Comparison of ENCODE assay signal across 11 cellular contexts in genomic region chr11:117202386-117203068, GRCh38. TPM values are rescaled to one million over a fixed set of nuclear protein-coding genes. Genes with fewer than 3 reads are reported as not detected.
DNase-seq lines count a peak whose midpoint lies in the region; ATAC-seq and TF ChIP-seq lines count a peak whose summit lies in the region.
"Had no signal": no experiment of that assay in that cellular context is flagged by ENCODE, and none has a peak within 500 bp of the region (broad histone marks: within the 10 kb centered on the region; RNA-seq: fewer than 3 reads in every experiment).

No MANE protein-coding gene starts in this region.

- peaks cover 75% of the 10 kb centered on the region for H3K79me2 ChIP-seq in GM23248 (ENCODE audit: insufficient read depth)

- H3F3A ChIP-seq in GM23248 (ENCODE audit: insufficient read depth), result peaks cover 52% of the 10 kb centered on the region

- peak overlapping the region; percentile 15 for H3K27ac Mint-ChIP-seq in stimulated activated naive B cell treated with anti-CD40 and anti-IgM and Interleukin-4, amounts not matched to agents 10 μg/mL and 1 μg/mL and 100 μg/mL, for 72 hours

- peak overlapping the region; percentile 78 for H3K4me2 ChIP-seq in GM23248 (ENCODE audit: unreplicated experiment)
- H3K4me2 ChIP-seq: KMS-11 had no signal

- TF ChIP-seq CTCF in body of pancreas (IDR thresholded peaks at IDR 0.05), result no peak
- no peak for TF ChIP-seq CTCF in lung (IDR thresholded peaks at IDR 0.05; ENCODE audit: control extremely low read depth, extremely low read depth)

- WGBS in GM23248 (ENCODE audit: low coverage in 1 of 2, low lambda C conversion rate in 2 of 2, missing lambda C conversion rate in 2 of 2), 2 experiments, result 77 to 80% methylated on average over 7 of the region's 7 CpGs
- WGBS in body of pancreas, 2 donors, result 86 to 87% methylated on average over 5 to 7 of the region's 7 CpGs
- 90% methylated on average over 7 of the region's 7 CpGs for WGBS in lung, 2 donors

- H3K9me2 ChIP-seq in GM23248 (ENCODE audit: insufficient read depth), result no peaks in the 10 kb centered on the region

- H2AFZ ChIP-seq in GM23248, result no peak overlapping the region

- H4K20me1 ChIP-seq in GM23248 (ENCODE audit: insufficient read depth), result 0 out of 2 replicates have a peak, but pooled peaks cover 2% of the 10 kb centered on the region

- in situ Hi-C loops in GM23248 (cut with MboI), result no loop called here

- no peaks in the 10 kb centered on the region for H3K9me3 Mint-ChIP-seq in stimulated activated naive B cell treated with anti-CD40 and anti-IgM and Interleukin-4, amounts not matched to agents 10 μg/mL and 1 μg/mL and 100 μg/mL, for 72 hours

- peak overlapping the region; percentile 79 for H3K9ac ChIP-seq in GM23248
- H3K9ac ChIP-seq: KMS-11 had no signal

- TF ChIP-seq POLR2A in body of pancreas (IDR thresholded peaks at IDR 0.05), result no peak

- H3K27me3 ChIP-seq in GM23248 (replicated peaks; ENCODE audit: insufficient read depth) (no peaks in the 10 kb centered on the region), body of pancreas (no peaks in the 10 kb centered on the region), lung (ENCODE audit: control insufficient read depth, insufficient read depth) (no peaks in the 10 kb centered on the region)

- H3K27ac ChIP-seq in GM23248 (peak overlapping the region; percentile 27), body of pancreas (peak overlapping the region in 3 of 4 donors; percentile 10 to 48 (median 25)), lung (ENCODE audit: low read depth in 1 of 2, low read length in 1 of 2) (peak overlapping the region in 1 of 2 donors; percentile 52)
- H3K27ac ChIP-seq: KMS-11 had no signal

- ATAC-seq in body of pancreas (no peak), lung (ENCODE audit: insufficient read depth, low FRiP score) (no peak), GM18502 (IDR thresholded peaks at IDR 0.05; ENCODE audit: poor library complexity, unreplicated experiment) (no peak)
- peak in 1 of 2 donors; percentile 4 for ATAC-seq in stimulated activated naive B cell treated with anti-CD40 and anti-IgM and Interleukin-4, amounts not matched to agents 10 μg/mL and 1 μg/mL and 100 μg/mL, for 72 hours (replicated peaks)

- peaks cover 25 to 46% of the 10 kb centered on the region in 2 donors for H3K36me3 Mint-ChIP-seq in stimulated activated naive B cell treated with anti-CD40 and anti-IgM and Interleukin-4, amounts not matched to agents 10 μg/mL and 1 μg/mL and 100 μg/mL, for 72 hours

- H3K4me3 Mint-ChIP-seq in stimulated activated naive B cell treated with anti-CD40 and anti-IgM and Interleukin-4, amounts not matched to agents 10 μg/mL and 1 μg/mL and 100 μg/mL, for 72 hours, result no peak overlapping the region

- H3K4me1 Mint-ChIP-seq in stimulated activated naive B cell treated with anti-CD40 and anti-IgM and Interleukin-4, amounts not matched to agents 10 μg/mL and 1 μg/mL and 100 μg/mL, for 72 hours, result peaks cover 14 to 30% of the 10 kb centered on the region in 2 donors

- peaks cover 34% of the 10 kb centered on the region for H3K4me1 ChIP-seq in GM23248 (ENCODE audit: insufficient read depth)
- H3K4me1 ChIP-seq in body of pancreas, result peaks cover 6% of the 10 kb centered on the region
- H3K4me1 ChIP-seq in lung (ENCODE audit: control insufficient read depth in 2 of 2, insufficient read depth in 2 of 2, low read length in 2 of 2), result peaks cover 0 to 18% of the 10 kb centered on the region in 2 donors

- H3K4me3 ChIP-seq in GM23248 (peak overlapping the region; percentile 87), body of pancreas (no peak overlapping the region), lung (peak overlapping the region; percentile 9)

- H3K27me3 Mint-ChIP-seq in stimulated activated naive B cell treated with anti-CD40 and anti-IgM and Interleukin-4, amounts not matched to agents 10 μg/mL and 1 μg/mL and 100 μg/mL, for 72 hours, result no peaks in the 10 kb centered on the region

- intact Hi-C loops in body of pancreas (cut with DNase I), result no loop called here

- DNase-seq in GM23248 (peak; percentile 33), body of pancreas (no peak), lung (ENCODE audit: low spot score) (no peak), NCI-H187 (lab: John Stamatoyannopoulos, UW) (no peak), hippocampal formation (lab: John Stamatoyannopoulos, UW) (no peak)
- DNase-seq in stimulated activated naive B cell treated with anti-CD40 and anti-IgM and Interleukin-4, amounts not matched to agents 10 μg/mL and 1 μg/mL and 100 μg/mL, for 72 hours, result no peak
- DNase-seq in activated CD4-positive, CD25-positive, alpha-beta regulatory T cell (lab: John Stamatoyannopoulos, UW), result no peak
- DNase-seq: DMS 273 treated with DMSO at 0.1 percent for 48 hours; stimulated activated CD4-positive, alpha-beta T cell treated with anti-CD3 and anti-CD28 coated beads, Interleukin-1b, Interleukin-23, amount 100 ng/mL, for 48 hours had no signal

- H3K36me3 ChIP-seq in GM23248 (ENCODE audit: low read depth) (peaks cover 12% of the 10 kb centered on the region), body of pancreas (replicated peaks in 1 of 2; ENCODE audit: insufficient read depth in 1 of 2, low read depth in 2 of 2) (peaks cover 0 to 3% of the 10 kb centered on the region in 2 donors), lung (ENCODE audit: control insufficient read depth in 2 of 2, insufficient read depth in 2 of 2, low read length in 2 of 2) (peaks cover 0 to 23% of the 10 kb centered on the region in 2 donors)

- H3K9me3 ChIP-seq in GM23248 (ENCODE audit: low read depth) (no peaks in the 10 kb centered on the region), body of pancreas (no peaks in the 10 kb centered on the region), lung (ENCODE audit: control insufficient read depth in 2 of 2, insufficient read depth in 1 of 2, low read length in 1 of 2) (no peaks in the 10 kb centered on the region)

RNA-seq across cellular contexts. Expression of gene TAGLN, which starts 3.4 kb away (rescaled TPM):
- 2,401 and 2,613 TPM in 2 replicates for total RNA-seq in GM23248 (2014; rRNA removed; shearing (Covaris generic))
- polyA plus RNA-seq in GM23248 (2016; fragmentation: Nextera tagmentation; extraction: Ambion mirVana) (1,454 and 1,484 TPM in 2 replicates), lung (100 to 1,000 TPM; 534 to 683 TPM)
- total RNA-seq in body of pancreas (100 to 1,000 TPM; 124 to 372 TPM), lung (100 to 1,000 TPM; 172 to 505 TPM)

RNA-seq across cellular contexts. Expression of gene SIDT2, which starts 24.0 kb away (rescaled TPM):
- 15.7 TPM in 2 replicates for total RNA-seq in GM23248 (2014; rRNA removed; shearing (Covaris generic))
- 11.6 and 13.1 TPM in 2 replicates for polyA plus RNA-seq in GM23248 (2016; fragmentation: Nextera tagmentation; extraction: Ambion mirVana)
- total RNA-seq in body of pancreas, result 10 to 100 TPM; 42.0 to 88.7 TPM
- 10 to 100 TPM; 25.4 to 84.8 TPM for total RNA-seq in lung
- 10 to 100 TPM; 31.4 to 45.4 TPM for polyA plus RNA-seq in lung

RNA-seq across cellular contexts. Expression of gene PCSK7, which starts 29.3 kb away (rescaled TPM):
- 58.8 and 68.7 TPM in 2 replicates for total RNA-seq in GM23248 (2014; rRNA removed; shearing (Covaris generic))
- 29.7 and 31.6 TPM in 2 replicates for polyA plus RNA-seq in GM23248 (2016; fragmentation: Nextera tagmentation; extraction: Ambion mirVana)
- 10 to 100 TPM; 25.9 to 86.0 TPM for total RNA-seq in body of pancreas
- total RNA-seq in lung, result 10 to 100 TPM; 33.9 to 82.5 TPM
- 10 to 100 TPM; 29.2 to 31.9 TPM for polyA plus RNA-seq in lung

RNA-seq across cellular contexts. Expression of gene RNF214, which starts 29.9 kb away (rescaled TPM):
- 5.8 and 13.9 TPM in 2 replicates for total RNA-seq in GM23248 (2014; rRNA removed; shearing (Covaris generic))
- polyA plus RNA-seq in GM23248 (2016; fragmentation: Nextera tagmentation; extraction: Ambion mirVana), result 11.3 and 12.6 TPM in 2 replicates
- 10 to 100 TPM; 10.2 to 12.5 TPM for total RNA-seq in body of pancreas
- 10 to 100 TPM; 18.5 to 19.8 TPM for total RNA-seq in lung
- polyA plus RNA-seq in lung, result 10 to 100 TPM in 1 of 2 donors, 1 to 10 TPM in 1; 8.6 to 10.7 TPM

RNA-seq across cellular contexts. Expression of gene PAFAH1B2, which starts 58.4 kb away (rescaled TPM):
- 124 and 140 TPM in 2 replicates for total RNA-seq in GM23248 (2014; rRNA removed; shearing (Covaris generic))
- polyA plus RNA-seq in GM23248 (2016; fragmentation: Nextera tagmentation; extraction: Ambion mirVana) (116 and 120 TPM in 2 replicates), lung (10 to 100 TPM; 22.2 to 23.8 TPM)
- total RNA-seq in body of pancreas (10 to 100 TPM; 30.0 to 44.9 TPM), lung (10 to 100 TPM; 70.7 to 73.1 TPM)

Comparison
In these comparisons a context has a peak if more than half of its experiments do, and no peak if none do; other contexts are left out.
1. H3K4me3 ChIP-seq: peak in GM23248 (single experiment) and lung (single experiment); none in body of pancreas (0 of 2).